ENCODE assay signal across 1 cellular context in genomic region chr17:4834621-4835020, GRCh38.
TF ChIP-seq lines count a peak whose summit lies in the region.

No MANE protein-coding gene starts in this region.

TF ChIP-seq in H1, 55 proteins besides CTCF, POLR2A, EP300 and RAD21:
- no peak for TF ChIP-seq ZNF274 (IDR thresholded peaks at IDR 0.05; ENCODE audit: borderline replicate concordance, extremely low read depth, low read length)
- no peak for TF ChIP-seq USF2 (IDR thresholded peaks at IDR 0.05; ENCODE audit: low read length)
- TF ChIP-seq FOSL1 (IDR thresholded peaks at IDR 0.05; ENCODE audit: insufficient read depth, low read depth, low read length), result no peak
- TF ChIP-seq EGR1 (IDR thresholded peaks at IDR 0.05; ENCODE audit: borderline replicate concordance, low read depth, low read length), result no peak
- no peak for TF ChIP-seq CREB1 (IDR thresholded peaks at IDR 0.05)
TF ChIP-seq in H1: peak in this region for 0.
